Comparison of ENCODE assay signal across 16 cellular contexts in the genomic region with DNA sequence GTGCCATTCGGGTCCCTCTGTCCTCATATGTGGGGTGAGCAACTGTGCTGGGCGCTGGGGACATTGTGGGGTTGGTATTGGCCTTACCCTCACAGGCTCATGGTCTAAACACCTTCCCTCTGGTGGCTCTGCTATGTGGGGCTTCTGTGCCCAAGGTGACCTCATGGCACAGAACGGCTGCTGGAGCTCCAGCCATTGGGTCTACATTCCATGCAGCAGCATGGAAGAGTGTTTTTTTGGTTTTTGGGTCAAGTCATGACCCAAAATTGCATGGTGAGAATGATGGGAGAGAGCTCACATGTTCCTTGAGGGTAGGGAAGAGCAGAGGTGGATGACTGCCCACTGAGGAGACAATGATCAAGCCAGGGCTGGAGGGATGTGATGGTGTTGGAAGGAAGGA. TPM values are rescaled to one million over a fixed set of nuclear protein-coding genes. Genes with fewer than 3 reads are reported as not detected.
DNase-seq lines count a peak whose midpoint lies in the region; ATAC-seq and TF ChIP-seq lines count a peak whose summit lies in the region.
"Had no signal": no experiment of that assay in that cellular context is flagged by ENCODE, and none has a peak within 500 bp of the region (broad histone marks: within the 10 kb centered on the region; RNA-seq: fewer than 3 reads in every experiment).

No MANE protein-coding gene starts in this region.

- H3K27ac Mint-ChIP-seq in activated CD4-positive, alpha-beta memory T cell treated with anti-CD3 and anti-CD28 coated beads for 36 hours, result peak overlapping the region; percentile 28
- no peak overlapping the region for H3K27ac Mint-ChIP-seq in activated CD4-positive, alpha-beta memory T cell treated with anti-CD3 and anti-CD28 coated beads, Interleukin-2, amount 10 ng/mL, durations not matched to agents 7 days and 5 days
- H3K27ac Mint-ChIP-seq in activated B cell treated with CpG ODN at 0.5 μM for 24 hours (peak overlapping the region; percentile 94), neural progenitor cell (peak overlapping the region; percentile 2), type B pancreatic cell (no peak overlapping the region)

- no peak overlapping the region for H3K27ac ChIP-seq in neural progenitor cell
- H3K27ac ChIP-seq: 22Rv1 had no signal

- POLR2A ChIA-PET in activated CD4-positive, alpha-beta memory T cell treated with anti-CD3 and anti-CD28 coated beads for 36 hours (lab: Charles Lee), result interaction anchor here (0.8 kb wide), 1 partner anchor 10 kb away, joined by 3 read pairs; no protein-coding TSS in a partner anchor
- POLR2A ChIA-PET in activated CD4-positive, alpha-beta memory T cell treated with anti-CD3 and anti-CD28 coated beads, Interleukin-2, amount 10 ng/mL, durations not matched to agents 7 days and 5 days (lab: Charles Lee), result interaction anchor here (1.7 kb wide), 1 partner anchor 17 kb away, joined by 5 read pairs; a partner anchor contains a TSS
- POLR2A ChIA-PET in activated B cell treated with CpG ODN at 0.5 μM for 24 hours (lab: Charles Lee), result interaction anchor here (0.6 to 12.8 kb wide), 9 partner anchors 8 to 251 kb away, joined by 3 to 347 read pairs (median 6); a partner anchor contains a TSS

- H3K79me2 ChIP-seq in neural progenitor cell (ENCODE audit: low read depth), result no peaks in the 10 kb centered on the region

- no peak overlapping the region for H3K4me2 ChIP-seq in neural progenitor cell

- H4K20me1 ChIP-seq in neural progenitor cell (ENCODE audit: low read depth), result no peaks in the 10 kb centered on the region

- H3K4me3 ChIP-seq in GM12875 (ENCODE audit: low read depth, low read length) (peak overlapping the region; percentile 27), neural progenitor cell (no peak overlapping the region)

- H2AFZ ChIP-seq in neural progenitor cell (replicated peaks), result no peak overlapping the region

- no peaks in the 10 kb centered on the region for H3K36me3 ChIP-seq in neural progenitor cell

- CTCF ChIA-PET in activated CD4-positive, alpha-beta memory T cell treated with anti-CD3 and anti-CD28 coated beads for 36 hours (lab: Charles Lee), result interaction anchor here (2.3 kb wide), 1 partner anchor 32 kb away, joined by 14 read pairs; no protein-coding TSS in a partner anchor
- CTCF ChIA-PET in activated CD4-positive, alpha-beta memory T cell treated with anti-CD3 and anti-CD28 coated beads, Interleukin-2, amount 10 ng/mL, durations not matched to agents 7 days and 5 days (lab: Charles Lee), result interaction anchor here (1.4 to 2.3 kb wide), 2 partner anchors 17 to 32 kb away, joined by 3 to 5 read pairs; a partner anchor contains a TSS
- CTCF ChIA-PET in activated B cell treated with CpG ODN at 0.5 μM for 24 hours (lab: Charles Lee), result interaction anchor here (1.2 to 2.3 kb wide), 3 partner anchors 10 to 26 kb away, joined by 3 to 12 read pairs (median 4); a partner anchor contains a TSS

- no peaks in the 10 kb centered on the region for H3K4me1 ChIP-seq in neural progenitor cell

- no peak for ATAC-seq in activated B cell treated with CpG ODN at 0.5 μM for 24 hours (ENCODE audit: low read depth)

- H3K9ac ChIP-seq in neural progenitor cell, result no peak overlapping the region

- H3K27me3 Mint-ChIP-seq in activated CD4-positive, alpha-beta memory T cell treated with anti-CD3 and anti-CD28 coated beads for 36 hours, result no peaks in the 10 kb centered on the region
- peaks cover 8% of the 10 kb centered on the region for H3K27me3 Mint-ChIP-seq in activated CD4-positive, alpha-beta memory T cell treated with anti-CD3 and anti-CD28 coated beads, Interleukin-2, amount 10 ng/mL, durations not matched to agents 7 days and 5 days
- H3K27me3 Mint-ChIP-seq in activated B cell treated with CpG ODN at 0.5 μM for 24 hours, result no peaks in the 10 kb centered on the region
- peaks cover 11% of the 10 kb centered on the region for H3K27me3 Mint-ChIP-seq in neural progenitor cell (ENCODE audit: insufficient read depth, low read depth)
- H3K27me3 Mint-ChIP-seq in type B pancreatic cell, result peaks cover 5% of the 10 kb centered on the region

- H3K36me3 Mint-ChIP-seq in activated CD4-positive, alpha-beta memory T cell treated with anti-CD3 and anti-CD28 coated beads for 36 hours, result peaks cover 3% of the 10 kb centered on the region
- H3K36me3 Mint-ChIP-seq in activated CD4-positive, alpha-beta memory T cell treated with anti-CD3 and anti-CD28 coated beads, Interleukin-2, amount 10 ng/mL, durations not matched to agents 7 days and 5 days (ENCODE audit: low read depth), result no peaks in the 10 kb centered on the region
- H3K36me3 Mint-ChIP-seq in activated B cell treated with CpG ODN at 0.5 μM for 24 hours (ENCODE audit: low read depth) (peaks cover 55% of the 10 kb centered on the region), neural progenitor cell (no peaks in the 10 kb centered on the region), type B pancreatic cell (no peaks in the 10 kb centered on the region)
- H3K36me3 Mint-ChIP-seq: CD8-positive, alpha-beta memory T cell had no signal

- H3K4me1 Mint-ChIP-seq in activated CD4-positive, alpha-beta memory T cell treated with anti-CD3 and anti-CD28 coated beads for 36 hours (ENCODE audit: low read depth), result peaks cover 13% of the 10 kb centered on the region
- H3K4me1 Mint-ChIP-seq in activated CD4-positive, alpha-beta memory T cell treated with anti-CD3 and anti-CD28 coated beads, Interleukin-2, amount 10 ng/mL, durations not matched to agents 7 days and 5 days, result peaks cover 10% of the 10 kb centered on the region
- H3K4me1 Mint-ChIP-seq in activated B cell treated with CpG ODN at 0.5 μM for 24 hours (peaks cover 77% of the 10 kb centered on the region), neural progenitor cell (no peaks in the 10 kb centered on the region), type B pancreatic cell (ENCODE audit: unreplicated experiment) (no peaks in the 10 kb centered on the region)

- H3F3A ChIP-seq in neural progenitor cell (ENCODE audit: low read depth), result no peaks in the 10 kb centered on the region

- intact Hi-C loops in activated CD4-positive, alpha-beta memory T cell treated with anti-CD3 and anti-CD28 coated beads for 36 hours (cut with micrococcal nuclease), result no loop called here
- intact Hi-C loops in activated B cell treated with CpG ODN at 0.5 μM for 24 hours (cut with micrococcal nuclease), result loop anchor here (5.0 to 10.0 kb wide), 3 partner anchors 44 to 646 kb away; a partner anchor contains a TSS

- TF ChIP-seq CTCF in GM12875 (IDR thresholded peaks at IDR 0.05; ENCODE audit: borderline replicate concordance, insufficient read depth, low read depth, low read length) (no peak), activated B cell treated with CpG ODN at 0.5 μM for 24 hours (IDR thresholded peaks at IDR 0.05) (no peak), neural progenitor cell (IDR thresholded peaks at IDR 0.05) (no peak), type B pancreatic cell (conservative IDR thresholded peaks at IDR 0.05) (no peak)

- no peak for DNase-seq in activated CD4-positive, alpha-beta memory T cell treated with anti-CD3 and anti-CD28 coated beads for 36 hours
- DNase-seq in activated CD4-positive, alpha-beta memory T cell treated with anti-CD3 and anti-CD28 coated beads, Interleukin-2, amount 10 ng/mL, durations not matched to agents 7 days and 5 days, result no peak
- DNase-seq in activated B cell treated with CpG ODN at 0.5 μM for 24 hours (no peak), neural progenitor cell (ENCODE audit: low spot score) (no peak), RKO (ENCODE audit: low spot score) (no peak), type B pancreatic cell (ENCODE audit: extremely low spot score, unreplicated experiment) (no peak)
- DNase-seq in activated CD4-positive, alpha-beta T cell treated with anti-CD3 and anti-CD28 coated beads, Interleukin-2, amount 50 U/mL, for 48 hours, result no peak
- DNase-seq: CD8-positive, alpha-beta memory T cell; DMS79 treated with DMSO at 0.1 percent for 48 hours; GOT3; NCI-H1048; NCI-H1436 treated with DMSO at 0.1 percent for 48 hours; NCI-H2081; NCI-H748 treated with DMSO at 0.1 percent for 48 hours had no signal

- peaks cover 10% of the 10 kb centered on the region for H3K9me3 Mint-ChIP-seq in activated CD4-positive, alpha-beta memory T cell treated with anti-CD3 and anti-CD28 coated beads for 36 hours
- peaks cover 8% of the 10 kb centered on the region for H3K9me3 Mint-ChIP-seq in activated CD4-positive, alpha-beta memory T cell treated with anti-CD3 and anti-CD28 coated beads, Interleukin-2, amount 10 ng/mL, durations not matched to agents 7 days and 5 days
- H3K9me3 Mint-ChIP-seq in activated B cell treated with CpG ODN at 0.5 μM for 24 hours, result peaks cover 5% of the 10 kb centered on the region
- peaks cover 4% of the 10 kb centered on the region for H3K9me3 Mint-ChIP-seq in neural progenitor cell
- H3K9me3 Mint-ChIP-seq in type B pancreatic cell, result peaks cover 3% of the 10 kb centered on the region
- H3K9me3 Mint-ChIP-seq: CD8-positive, alpha-beta memory T cell had no signal

- no peak overlapping the region for H3K4me3 Mint-ChIP-seq in activated CD4-positive, alpha-beta memory T cell treated with anti-CD3 and anti-CD28 coated beads for 36 hours
- H3K4me3 Mint-ChIP-seq in activated CD4-positive, alpha-beta memory T cell treated with anti-CD3 and anti-CD28 coated beads, Interleukin-2, amount 10 ng/mL, durations not matched to agents 7 days and 5 days, result no peak overlapping the region
- peak overlapping the region; percentile 90 for H3K4me3 Mint-ChIP-seq in activated B cell treated with CpG ODN at 0.5 μM for 24 hours
- no peak overlapping the region for H3K4me3 Mint-ChIP-seq in neural progenitor cell
- no peak overlapping the region for H3K4me3 Mint-ChIP-seq in type B pancreatic cell

- H3K9me3 ChIP-seq in neural progenitor cell (ENCODE audit: low read depth), result no peaks in the 10 kb centered on the region

- H3K27me3 ChIP-seq in neural progenitor cell, result no peaks in the 10 kb centered on the region

RNA-seq across cellular contexts. Expression of a gene that starts 17.2 kb away (rescaled TPM):
- 10 to 100 TPM; 70.1 to 70.5 TPM for total RNA-seq in activated CD4-positive, alpha-beta memory T cell treated with anti-CD3 and anti-CD28 coated beads for 36 hours
- total RNA-seq in activated CD4-positive, alpha-beta memory T cell treated with anti-CD3 and anti-CD28 coated beads, Interleukin-2, amount 10 ng/mL, durations not matched to agents 7 days and 5 days, result 10 to 100 TPM; 65.0 to 65.9 TPM
- total RNA-seq in activated B cell treated with CpG ODN at 0.5 μM for 24 hours (107 and 111 TPM in 2 replicates), neural progenitor cell (ENCODE audit: low replicate concordance) (22.8 and 86.0 TPM in 2 replicates), type B pancreatic cell (ENCODE audit: low replicate concordance) (94.9 and 103 TPM in 2 replicates)

RNA-seq across cellular contexts. Expression of a gene that starts 26.8 kb away (rescaled TPM):
- total RNA-seq in activated CD4-positive, alpha-beta memory T cell treated with anti-CD3 and anti-CD28 coated beads for 36 hours, result 10 to 100 TPM; 46.6 to 46.8 TPM
- total RNA-seq in activated CD4-positive, alpha-beta memory T cell treated with anti-CD3 and anti-CD28 coated beads, Interleukin-2, amount 10 ng/mL, durations not matched to agents 7 days and 5 days, result 10 to 100 TPM; 36.1 to 38.9 TPM
- total RNA-seq in activated B cell treated with CpG ODN at 0.5 μM for 24 hours, result 69.2 and 80.3 TPM in 2 replicates
- total RNA-seq in neural progenitor cell (ENCODE audit: low replicate concordance), result 38.4 and 60.3 TPM in 2 replicates
- total RNA-seq in type B pancreatic cell (ENCODE audit: low replicate concordance), result 69.7 and 73.7 TPM in 2 replicates

RNA-seq across cellular contexts. Expression of a gene that starts 58.3 kb away (rescaled TPM):
- 1 to 10 TPM; 4.5 to 4.8 TPM for total RNA-seq in activated CD4-positive, alpha-beta memory T cell treated with anti-CD3 and anti-CD28 coated beads for 36 hours
- 1 to 10 TPM; 3.6 to 4.1 TPM for total RNA-seq in activated CD4-positive, alpha-beta memory T cell treated with anti-CD3 and anti-CD28 coated beads, Interleukin-2, amount 10 ng/mL, durations not matched to agents 7 days and 5 days
- total RNA-seq in activated B cell treated with CpG ODN at 0.5 μM for 24 hours (4.3 and 4.6 TPM in 2 replicates), neural progenitor cell (ENCODE audit: low replicate concordance) (13.9 and 22.4 TPM in 2 replicates), type B pancreatic cell (ENCODE audit: low replicate concordance) (12.1 and 15.5 TPM in 2 replicates)

Comparison
In these comparisons a context has a peak if more than half of its experiments do, and no peak if none do; other contexts are left out.
1. H3K27ac Mint-ChIP-seq: peak in activated CD4-positive, alpha-beta memory T cell treated with anti-CD3 and anti-CD28 coated beads for 36 hours (single experiment), activated B cell treated with CpG ODN at 0.5 μM for 24 hours (single experiment) and neural progenitor cell (single experiment); none in activated CD4-positive, alpha-beta memory T cell treated with anti-CD3 and anti-CD28 coated beads, Interleukin-2, amount 10 ng/mL, durations not matched to agents 7 days and 5 days (single experiment) and type B pancreatic cell (single experiment).